ENCODE assay signal across 1 cellular context in genomic region chr7:44762300-44762699, GRCh38.
A peak's percentile ranks its signal among the peaks of the same experiment; 100 is the strongest.
TF ChIP-seq lines count a peak whose summit lies in the region.

No MANE protein-coding gene starts in this region.

TF ChIP-seq in K562, 482 proteins besides CTCF, POLR2A, EP300 and RAD21:
- no peak for TF ChIP-seq PATZ1 (CRISPR knock-in tag; IDR thresholded peaks at IDR 0.05; ENCODE audit: borderline replicate concordance)
- TF ChIP-seq RUNX1 (IDR thresholded peaks at IDR 0.05; ENCODE audit: low read depth): no peak
- TF ChIP-seq ZNF644 (tag; IDR thresholded peaks at IDR 0.05; ENCODE audit: low read depth): no peak
- no peak for TF ChIP-seq ARID3B (CRISPR knock-in tag; IDR thresholded peaks at IDR 0.05; ENCODE audit: borderline replicate concordance)
- TF ChIP-seq CHCHD3 (CRISPR knock-in tag; IDR thresholded peaks at IDR 0.05): no peak
- peak; percentile 64; the same call in 1 of the 2 replicates for TF ChIP-seq ZFP91 (CRISPR knock-in tag; IDR thresholded peaks at IDR 0.05)
